Comparison of ENCODE assay signal across 13 cellular contexts in the genomic region with DNA sequence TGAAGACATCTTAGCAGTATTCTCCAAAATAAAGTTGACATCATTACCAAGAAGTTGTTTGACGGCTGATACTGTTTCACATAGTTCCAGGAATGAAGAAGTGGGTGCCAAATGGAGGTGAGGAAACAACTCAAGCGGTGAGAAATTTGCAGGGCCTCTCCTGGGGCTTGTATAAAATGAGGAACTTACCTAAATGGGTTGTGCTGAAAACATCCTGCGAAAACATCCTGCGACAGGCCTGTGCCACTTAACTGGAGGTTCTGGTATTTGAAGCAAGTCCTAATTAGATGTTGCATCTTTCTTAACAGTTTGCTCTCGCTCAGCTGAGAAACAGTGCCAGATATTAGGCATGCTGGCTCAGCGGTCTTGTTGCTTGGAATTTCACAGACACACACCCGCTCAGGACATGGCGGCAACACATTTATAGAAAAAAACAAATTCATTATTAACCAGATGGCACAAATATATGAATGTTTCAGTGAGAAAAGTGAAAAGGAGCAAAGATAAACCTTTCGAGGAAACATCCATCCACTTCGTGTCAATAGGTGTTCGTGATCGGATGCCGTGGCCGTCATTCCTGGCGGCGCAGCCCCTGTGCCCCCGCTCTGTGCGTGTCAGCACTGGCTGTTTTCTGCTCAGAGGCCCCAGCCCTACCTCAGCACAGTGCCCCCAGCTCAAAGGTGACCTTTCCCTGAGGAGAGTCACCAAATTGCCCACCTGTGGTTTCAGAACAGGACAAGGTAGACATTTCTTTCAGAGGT. TPM values are rescaled to one million over a fixed set of nuclear protein-coding genes. Genes with fewer than 3 reads are reported as not detected.
DNase-seq lines count a peak whose midpoint lies in the region; ATAC-seq and TF ChIP-seq lines count a peak whose summit lies in the region.
"Had no signal": no experiment of that assay in that cellular context is flagged by ENCODE, and none has a peak within 500 bp of the region (broad histone marks: within the 10 kb centered on the region; RNA-seq: fewer than 3 reads in every experiment).

No MANE protein-coding gene starts in this region.

- DNase-seq in GDM1 (lab: John Stamatoyannopoulos, UW) (peak; percentile 56), SIG-M5 treated with dmso at 0.1 percent for 504 hours (lab: John Stamatoyannopoulos, UW; ENCODE audit: unreplicated experiment) (peak; percentile 34), mesenteric fat pad (ENCODE audit: low spot score) (peak; percentile 28), AG08396 (ENCODE audit: low spot score) (no peak), RWPE1 (ENCODE audit: low spot score) (no peak)
- DNase-seq: activated CD4-positive, alpha-beta T cell treated with anti-CD3 and anti-CD28 coated beads, Interleukin-2, amount 10 ng/mL, durations not matched to agents 24 days and 14 days; Calu3; NCI-H1436; stimulated activated CD4-positive, alpha-beta T cell treated with anti-CD3 and anti-CD28 coated beads, Interleukin-4, amount 100 ng/mL, for 1 hour had no signal

- POLR2A ChIA-PET in RWPE1 (lab: Yijun Ruan, JAX; ENCODE audit: low non-redundant PET): no interaction called here

- CTCF ChIA-PET in RWPE1 (lab: Yijun Ruan, JAX): no interaction called here

- no peak for TF ChIP-seq CTCF in RWPE1 (conservative IDR thresholded peaks at IDR 0.05; ENCODE audit: low read depth)

- ATAC-seq in GM21825 (IDR thresholded peaks at IDR 0.05; ENCODE audit: unreplicated experiment): peak; percentile 49
- no peak for ATAC-seq in GM19328 (IDR thresholded peaks at IDR 0.05; ENCODE audit: unreplicated experiment)
- no peak for ATAC-seq in HG02938 (IDR thresholded peaks at IDR 0.05; ENCODE audit: unreplicated experiment)

- H3K27ac ChIP-seq in RWPE1: no peak overlapping the region
- H3K27ac ChIP-seq: epithelial cell of prostate had no signal

RNA-seq across cellular contexts. Expression of gene CDC123, which starts 48.1 kb away (rescaled TPM):
- total RNA-seq in mesenteric fat pad: 62.5 TPM

RNA-seq across cellular contexts. Expression of gene NUDT5, which starts 48.3 kb away (rescaled TPM):
- total RNA-seq in mesenteric fat pad: 52.2 TPM

Comparison
In these comparisons a context has a peak if more than half of its experiments do, and no peak if none do; other contexts are left out.
1. DNase-seq: peak in GDM1 (single experiment), SIG-M5 treated with dmso at 0.1 percent for 504 hours (single experiment) and mesenteric fat pad (single experiment); none in AG08396 (single experiment) and RWPE1 (single experiment).